ENCODE assay signal across 11 cellular contexts in genomic region chr6:98777762-98778161, GRCh38. TPM values are rescaled to one million over a fixed set of nuclear protein-coding genes. Genes with fewer than 3 reads are reported as not detected.
DNase-seq lines count a peak whose midpoint lies in the region; ATAC-seq and TF ChIP-seq lines count a peak whose summit lies in the region.
"Had no signal": no experiment of that assay in that cellular context is flagged by ENCODE, and none has a peak within 500 bp of the region (broad histone marks: within the 10 kb centered on the region; RNA-seq: fewer than 3 reads in every experiment).

No MANE protein-coding gene starts in this region.

- BruUV-seq in Calu3 (replicated peaks; lab: Mats Ljungman, UMichigan) = no TSS peak

- H3K4me1 Mint-ChIP-seq in activated CD8-positive, alpha-beta T cell treated with anti-CD3 and anti-CD28 coated beads for 36 hours (ENCODE audit: low read depth) = no peaks in the 10 kb centered on the region
- no peaks in the 10 kb centered on the region for H3K4me1 Mint-ChIP-seq in activated CD8-positive, alpha-beta T cell treated with anti-CD3 and anti-CD28 coated beads, Interleukin-2, amount 10 ng/mL, durations not matched to agents 7 days and 5 days (ENCODE audit: low read depth)
- H3K4me1 Mint-ChIP-seq in stimulated activated effector memory CD8-positive, alpha-beta T cell treated with anti-CD3 and anti-CD28 coated beads, Interleukin-12 subunit alpha, Interleukin-12 subunit beta, amount 100 ng/mL, for 72 hours = no peaks in the 10 kb centered on the region
- peaks cover 29% of the 10 kb centered on the region for H3K4me1 Mint-ChIP-seq in Calu3 (ENCODE audit: low read depth, unreplicated experiment)
- H3K4me1 Mint-ChIP-seq in activated naive CD4-positive, alpha-beta T cell treated with anti-CD3 and anti-CD28 coated beads for 36 hours (ENCODE audit: low read depth) = no peaks in the 10 kb centered on the region

- no peak overlapping the region for H3K4me3 Mint-ChIP-seq in activated CD8-positive, alpha-beta T cell treated with anti-CD3 and anti-CD28 coated beads for 36 hours
- no peak overlapping the region for H3K4me3 Mint-ChIP-seq in activated CD8-positive, alpha-beta T cell treated with anti-CD3 and anti-CD28 coated beads, Interleukin-2, amount 10 ng/mL, durations not matched to agents 7 days and 5 days
- no peak overlapping the region for H3K4me3 Mint-ChIP-seq in stimulated activated effector memory CD8-positive, alpha-beta T cell treated with anti-CD3 and anti-CD28 coated beads, Interleukin-12 subunit alpha, Interleukin-12 subunit beta, amount 100 ng/mL, for 72 hours
- H3K4me3 Mint-ChIP-seq in Calu3 (ENCODE audit: low read depth, unreplicated experiment) = no peak overlapping the region
- H3K4me3 Mint-ChIP-seq in activated naive CD4-positive, alpha-beta T cell treated with anti-CD3 and anti-CD28 coated beads for 36 hours = no peak overlapping the region

- CTCF ChIA-PET in activated CD8-positive, alpha-beta T cell treated with anti-CD3 and anti-CD28 coated beads for 36 hours (lab: Charles Lee) = no interaction called here
- CTCF ChIA-PET in activated CD8-positive, alpha-beta T cell treated with anti-CD3 and anti-CD28 coated beads, Interleukin-2, amount 10 ng/mL, durations not matched to agents 7 days and 5 days (lab: Charles Lee) = no interaction called here
- CTCF ChIA-PET in Calu3 (lab: Charles Lee) = interaction anchor here (0.6 kb wide), 1 partner anchor 59 kb away, joined by 4 read pairs; no protein-coding TSS in a partner anchor
- CTCF ChIA-PET in activated naive CD4-positive, alpha-beta T cell treated with anti-CD3 and anti-CD28 coated beads for 36 hours (lab: Charles Lee) = interaction anchor here (0.9 kb wide), 1 partner anchor 19 kb away, joined by 3 read pairs; no protein-coding TSS in a partner anchor

- peaks cover 15% of the 10 kb centered on the region for H3K27me3 Mint-ChIP-seq in activated CD8-positive, alpha-beta T cell treated with anti-CD3 and anti-CD28 coated beads for 36 hours
- H3K27me3 Mint-ChIP-seq in activated CD8-positive, alpha-beta T cell treated with anti-CD3 and anti-CD28 coated beads, Interleukin-2, amount 10 ng/mL, durations not matched to agents 7 days and 5 days (ENCODE audit: low read depth) = peaks cover 22% of the 10 kb centered on the region
- peaks cover 13% of the 10 kb centered on the region for H3K27me3 Mint-ChIP-seq in Calu3 (ENCODE audit: unreplicated experiment)
- peaks cover 35% of the 10 kb centered on the region for H3K27me3 Mint-ChIP-seq in activated naive CD4-positive, alpha-beta T cell treated with anti-CD3 and anti-CD28 coated beads for 36 hours (ENCODE audit: low read depth)

- peak; percentile 51 for ATAC-seq in activated CD8-positive, alpha-beta T cell treated with anti-CD3 and anti-CD28 coated beads for 36 hours
- no peak for ATAC-seq in activated CD8-positive, alpha-beta T cell treated with anti-CD3 and anti-CD28 coated beads, Interleukin-2, amount 10 ng/mL, durations not matched to agents 7 days and 5 days
- peak; percentile 100 for ATAC-seq in GM21529 (IDR thresholded peaks at IDR 0.05; ENCODE audit: unreplicated experiment)
- ATAC-seq in HG03097 (IDR thresholded peaks at IDR 0.05; ENCODE audit: low FRiP score, unreplicated experiment) = peak; percentile 99
- peak; percentile 65 for ATAC-seq in stimulated activated effector memory CD8-positive, alpha-beta T cell treated with anti-CD3 and anti-CD28 coated beads, Interleukin-12 subunit alpha, Interleukin-12 subunit beta, amount 100 ng/mL, for 72 hours
- no peak for ATAC-seq in omental fat pad (ENCODE audit: low FRiP score)
- ATAC-seq: Panc1 had no signal

- no peak for TF ChIP-seq CTCF in activated CD8-positive, alpha-beta T cell treated with anti-CD3 and anti-CD28 coated beads for 36 hours (IDR thresholded peaks at IDR 0.05)
- TF ChIP-seq CTCF in omental fat pad (IDR thresholded peaks at IDR 0.05) (no peak), Calu3 (IDR thresholded peaks at IDR 0.05; ENCODE audit: unreplicated experiment) (no peak)

- H3K27ac Mint-ChIP-seq in activated CD8-positive, alpha-beta T cell treated with anti-CD3 and anti-CD28 coated beads for 36 hours = no peak overlapping the region
- H3K27ac Mint-ChIP-seq in activated CD8-positive, alpha-beta T cell treated with anti-CD3 and anti-CD28 coated beads, Interleukin-2, amount 10 ng/mL, durations not matched to agents 7 days and 5 days = no peak overlapping the region
- H3K27ac Mint-ChIP-seq in stimulated activated effector memory CD8-positive, alpha-beta T cell treated with anti-CD3 and anti-CD28 coated beads, Interleukin-12 subunit alpha, Interleukin-12 subunit beta, amount 100 ng/mL, for 72 hours = no peak overlapping the region
- no peak overlapping the region for H3K27ac Mint-ChIP-seq in Calu3 (ENCODE audit: unreplicated experiment)
- H3K27ac Mint-ChIP-seq in activated naive CD4-positive, alpha-beta T cell treated with anti-CD3 and anti-CD28 coated beads for 36 hours = no peak overlapping the region

- intact Hi-C loops in activated CD8-positive, alpha-beta T cell treated with anti-CD3 and anti-CD28 coated beads for 36 hours (cut with micrococcal nuclease) = no loop called here
- intact Hi-C loops in Calu3 (cut with micrococcal nuclease; ENCODE audit: unreplicated experiment) = loop anchor here (5.0 kb wide), 2 partner anchors 55 to 460 kb away; partner anchors contain the start of gene POU3F2
- intact Hi-C loops in activated naive CD4-positive, alpha-beta T cell treated with anti-CD3 and anti-CD28 coated beads for 36 hours (cut with micrococcal nuclease) = loop anchor here (2.0 kb wide), 1 partner anchor 67 kb away; no protein-coding TSS in a partner anchor

- no peaks in the 10 kb centered on the region for H3K9me3 Mint-ChIP-seq in activated CD8-positive, alpha-beta T cell treated with anti-CD3 and anti-CD28 coated beads for 36 hours
- H3K9me3 Mint-ChIP-seq in activated CD8-positive, alpha-beta T cell treated with anti-CD3 and anti-CD28 coated beads, Interleukin-2, amount 10 ng/mL, durations not matched to agents 7 days and 5 days (ENCODE audit: insufficient read depth) = no peaks in the 10 kb centered on the region
- no peaks in the 10 kb centered on the region for H3K9me3 Mint-ChIP-seq in stimulated activated effector memory CD8-positive, alpha-beta T cell treated with anti-CD3 and anti-CD28 coated beads, Interleukin-12 subunit alpha, Interleukin-12 subunit beta, amount 100 ng/mL, for 72 hours
- no peaks in the 10 kb centered on the region for H3K9me3 Mint-ChIP-seq in Calu3 (ENCODE audit: low read depth, unreplicated experiment)
- H3K9me3 Mint-ChIP-seq in activated naive CD4-positive, alpha-beta T cell treated with anti-CD3 and anti-CD28 coated beads for 36 hours = no peaks in the 10 kb centered on the region

- peak; percentile 4 for DNase-seq in activated CD8-positive, alpha-beta T cell treated with anti-CD3 and anti-CD28 coated beads for 36 hours
- DNase-seq in activated CD8-positive, alpha-beta T cell treated with anti-CD3 and anti-CD28 coated beads, Interleukin-2, amount 10 ng/mL, durations not matched to agents 7 days and 5 days = no peak
- DNase-seq in stimulated activated effector memory CD8-positive, alpha-beta T cell treated with anti-CD3 and anti-CD28 coated beads, Interleukin-12 subunit alpha, Interleukin-12 subunit beta, amount 100 ng/mL, for 72 hours (ENCODE audit: low spot score in 2 of 2) = no peak
- DNase-seq in omental fat pad (ENCODE audit: low spot score) (no peak), Calu3 (no peak)
- DNase-seq in activated naive CD4-positive, alpha-beta T cell treated with anti-CD3 and anti-CD28 coated beads for 36 hours = no peak
- DNase-seq: NCI-H1694, testis had no signal

- POLR2A ChIA-PET in activated CD8-positive, alpha-beta T cell treated with anti-CD3 and anti-CD28 coated beads for 36 hours (lab: Charles Lee) = no interaction called here
- POLR2A ChIA-PET in activated CD8-positive, alpha-beta T cell treated with anti-CD3 and anti-CD28 coated beads, Interleukin-2, amount 10 ng/mL, durations not matched to agents 7 days and 5 days (lab: Charles Lee) = no interaction called here

- H3K36me3 Mint-ChIP-seq in activated CD8-positive, alpha-beta T cell treated with anti-CD3 and anti-CD28 coated beads for 36 hours (ENCODE audit: low read depth) = no peaks in the 10 kb centered on the region
- H3K36me3 Mint-ChIP-seq in activated CD8-positive, alpha-beta T cell treated with anti-CD3 and anti-CD28 coated beads, Interleukin-2, amount 10 ng/mL, durations not matched to agents 7 days and 5 days (ENCODE audit: low read depth) = no peaks in the 10 kb centered on the region
- no peaks in the 10 kb centered on the region for H3K36me3 Mint-ChIP-seq in stimulated activated effector memory CD8-positive, alpha-beta T cell treated with anti-CD3 and anti-CD28 coated beads, Interleukin-12 subunit alpha, Interleukin-12 subunit beta, amount 100 ng/mL, for 72 hours
- no peaks in the 10 kb centered on the region for H3K36me3 Mint-ChIP-seq in Calu3 (ENCODE audit: insufficient read depth, unreplicated experiment)
- no peaks in the 10 kb centered on the region for H3K36me3 Mint-ChIP-seq in activated naive CD4-positive, alpha-beta T cell treated with anti-CD3 and anti-CD28 coated beads for 36 hours (ENCODE audit: low read depth)

RNA-seq across cellular contexts. Expression of gene POU3F2, which starts 56.6 kb away (rescaled TPM):
- total RNA-seq in activated CD8-positive, alpha-beta T cell treated with anti-CD3 and anti-CD28 coated beads for 36 hours = not detected
- not detected for total RNA-seq in activated CD8-positive, alpha-beta T cell treated with anti-CD3 and anti-CD28 coated beads, Interleukin-2, amount 10 ng/mL, durations not matched to agents 7 days and 5 days
- total RNA-seq in omental fat pad (not detected), Calu3 (2022) (0.12 TPM in 1 of 2 replicates, not detected in the other)
- not detected for total RNA-seq in activated naive CD4-positive, alpha-beta T cell treated with anti-CD3 and anti-CD28 coated beads for 36 hours

Comparison
In these comparisons a context has a peak if more than half of its experiments do, and no peak if none do; other contexts are left out.
1. ATAC-seq: peak in activated CD8-positive, alpha-beta T cell treated with anti-CD3 and anti-CD28 coated beads for 36 hours (single experiment), GM21529 (single experiment), HG03097 (single experiment) and stimulated activated effector memory CD8-positive, alpha-beta T cell treated with anti-CD3 and anti-CD28 coated beads, Interleukin-12 subunit alpha, Interleukin-12 subunit beta, amount 100 ng/mL, for 72 hours (single experiment); none in activated CD8-positive, alpha-beta T cell treated with anti-CD3 and anti-CD28 coated beads, Interleukin-2, amount 10 ng/mL, durations not matched to agents 7 days and 5 days (single experiment) and omental fat pad (single experiment).
2. CTCF ChIA-PET loops: an anchor here in Calu3 (0.6 kb wide) and activated naive CD4-positive, alpha-beta T cell treated with anti-CD3 and anti-CD28 coated beads for 36 hours (0.9 kb wide); none called in activated CD8-positive, alpha-beta T cell treated with anti-CD3 and anti-CD28 coated beads for 36 hours and activated CD8-positive, alpha-beta T cell treated with anti-CD3 and anti-CD28 coated beads, Interleukin-2, amount 10 ng/mL, durations not matched to agents 7 days and 5 days.